In genomic region chr1:229556551-229556950, GRCh38 we compare ENCODE assay signal across 11 cellular contexts. TPM values are rescaled to one million over a fixed set of nuclear protein-coding genes. Genes with fewer than 3 reads are reported as not detected.
DNase-seq lines count a peak whose midpoint lies in the region; ATAC-seq, FAIRE-seq and TF ChIP-seq lines count a peak whose summit lies in the region.
"Had no signal": no experiment of that assay in that cellular context is flagged by ENCODE, and none has a peak within 500 bp of the region (broad histone marks: within the 10 kb centered on the region; RNA-seq: fewer than 3 reads in every experiment).

No MANE protein-coding gene starts in this region.

- intact Hi-C loops in activated CD8-positive, alpha-beta T cell treated with anti-CD3 and anti-CD28 coated beads for 36 hours (cut with micrococcal nuclease), result loop anchor here (2.0 to 10.0 kb wide), 2 partner anchors 14 to 68 kb away; partner anchors contain the start of genes TAF5L and URB2

- POLR2A ChIA-PET in activated CD8-positive, alpha-beta T cell treated with anti-CD3 and anti-CD28 coated beads for 36 hours (lab: Charles Lee), result interaction anchor here (0.7 to 2.8 kb wide), 4 partner anchors 48 to 552 kb away, joined by 3 to 26 read pairs (median 3); partner anchors contain the start of genes NUP133, TAF5L and URB2

- no peak for FAIRE-seq in HTR-8/SVneo (lab: Jason Lieb, UNC)

- DNase-seq in AG10803 (ENCODE audit: low read depth) (no peak), HFFc6 (no peak), NCI-H446 (lab: John Stamatoyannopoulos, UW) (no peak), foreskin melanocyte (no peak), HTR-8/SVneo (ENCODE audit: insufficient read length, low spot score) (no peak)
- peak; percentile 58 for DNase-seq in activated CD8-positive, alpha-beta T cell treated with anti-CD3 and anti-CD28 coated beads for 36 hours
- DNase-seq: GDM1; occipital lobe; stimulated activated naive CD4-positive, alpha-beta T cell had no signal

- H3K27ac ChIP-seq in mesodermal cell (ENCODE audit: low read depth, low read length, severe bottlenecking), result no peak overlapping the region

- H3K36me3 ChIP-seq in mesodermal cell (ENCODE audit: control insufficient read depth, insufficient read depth, low read length), result peaks cover 9% of the 10 kb centered on the region

- no peaks in the 10 kb centered on the region; the same call in 1 of the 2 replicates for H3K27me3 Mint-ChIP-seq in HFFc6 (ENCODE audit: insufficient read depth)
- no peaks in the 10 kb centered on the region for H3K27me3 Mint-ChIP-seq in activated CD8-positive, alpha-beta T cell treated with anti-CD3 and anti-CD28 coated beads for 36 hours

- H3K4me1 ChIP-seq in mesodermal cell (ENCODE audit: control insufficient read depth, insufficient read depth, low read length, poor library complexity, severe bottlenecking), result peaks cover 17% of the 10 kb centered on the region

- WGBS in mesodermal cell (ENCODE audit: insufficient coverage in 2 of 2), 2 experiments, result 90 to 97% methylated on average over 5 to 6 of the region's 7 CpGs

- peaks cover 43% of the 10 kb centered on the region for H3K4me1 Mint-ChIP-seq in HFFc6 (ENCODE audit: low read depth)
- H3K4me1 Mint-ChIP-seq in activated CD8-positive, alpha-beta T cell treated with anti-CD3 and anti-CD28 coated beads for 36 hours (ENCODE audit: low read depth), result peaks cover 36% of the 10 kb centered on the region

- CTCF ChIA-PET in activated CD8-positive, alpha-beta T cell treated with anti-CD3 and anti-CD28 coated beads for 36 hours (lab: Charles Lee), result no interaction called here

- H3K9me3 ChIP-seq in mesodermal cell (ENCODE audit: control insufficient read depth, low read length), result no peaks in the 10 kb centered on the region

- no peaks in the 10 kb centered on the region for H3K9me3 Mint-ChIP-seq in HFFc6
- H3K9me3 Mint-ChIP-seq in activated CD8-positive, alpha-beta T cell treated with anti-CD3 and anti-CD28 coated beads for 36 hours, result no peaks in the 10 kb centered on the region

- no peaks in the 10 kb centered on the region for H3K36me3 Mint-ChIP-seq in HFFc6 (ENCODE audit: low read depth)
- peaks cover 13% of the 10 kb centered on the region for H3K36me3 Mint-ChIP-seq in activated CD8-positive, alpha-beta T cell treated with anti-CD3 and anti-CD28 coated beads for 36 hours (ENCODE audit: low read depth)

- no peak for ATAC-seq in activated CD8-positive, alpha-beta T cell treated with anti-CD3 and anti-CD28 coated beads for 36 hours
- ATAC-seq in HG03108 (IDR thresholded peaks at IDR 0.05; ENCODE audit: unreplicated experiment), result no peak

- peak overlapping the region; percentile 91 for H3K4me3 Mint-ChIP-seq in HFFc6
- peak overlapping the region; percentile 90 for H3K4me3 Mint-ChIP-seq in activated CD8-positive, alpha-beta T cell treated with anti-CD3 and anti-CD28 coated beads for 36 hours

- TF ChIP-seq CTCF in AG10803 (conservative IDR thresholded peaks at IDR 0.05; ENCODE audit: low read length) (no peak), HFFc6 (IDR thresholded peaks at IDR 0.05) (no peak)
- no peak for TF ChIP-seq CTCF in activated CD8-positive, alpha-beta T cell treated with anti-CD3 and anti-CD28 coated beads for 36 hours (IDR thresholded peaks at IDR 0.05)

- peak overlapping the region; percentile 84; the same call in 1 of the 2 replicates for H3K4me3 ChIP-seq in AG10803 (ENCODE audit: low read length)
- H3K4me3 ChIP-seq in mesodermal cell (ENCODE audit: extremely low read depth, insufficient read depth, low read length, poor library complexity, severe bottlenecking), result peak overlapping the region; percentile 3

- peak overlapping the region; percentile 24 for H3K27ac Mint-ChIP-seq in HFFc6
- peak overlapping the region; percentile 92 for H3K27ac Mint-ChIP-seq in activated CD8-positive, alpha-beta T cell treated with anti-CD3 and anti-CD28 coated beads for 36 hours

RNA-seq across cellular contexts. Expression of gene ABCB10, which starts 2.0 kb away (rescaled TPM):
- 10 to 100 TPM; 16.1 to 21.0 (median 18.4) TPM for total RNA-seq in HFFc6 (2021; fragmentation: NEBNext Ultra II Directional; extraction: Animal tissue kit (Norgen Biotek cat#: 25700))
- 10 to 100 TPM; 30.7 to 32.1 TPM for total RNA-seq in activated CD8-positive, alpha-beta T cell treated with anti-CD3 and anti-CD28 coated beads for 36 hours
- polyA plus RNA-seq in mesodermal cell (2013, experiment 1 of 2), result 8.9 TPM
- 11.6 TPM for polyA plus RNA-seq in mesodermal cell (2013, experiment 2 of 2)

RNA-seq across cellular contexts. Expression of gene NUP133, which starts 48.4 kb away (rescaled TPM):
- 10 to 100 TPM; 34.3 to 42.8 (median 36.0) TPM for total RNA-seq in HFFc6 (2021; fragmentation: NEBNext Ultra II Directional; extraction: Animal tissue kit (Norgen Biotek cat#: 25700))
- total RNA-seq in activated CD8-positive, alpha-beta T cell treated with anti-CD3 and anti-CD28 coated beads for 36 hours, result 10 to 100 TPM; 58.9 to 59.7 TPM
- 40.5 TPM for polyA plus RNA-seq in mesodermal cell (2013, experiment 1 of 2)
- polyA plus RNA-seq in mesodermal cell (2013, experiment 2 of 2), result 42.9 TPM
